1 cellular context compared by ENCODE assay signal in the genomic region with DNA sequence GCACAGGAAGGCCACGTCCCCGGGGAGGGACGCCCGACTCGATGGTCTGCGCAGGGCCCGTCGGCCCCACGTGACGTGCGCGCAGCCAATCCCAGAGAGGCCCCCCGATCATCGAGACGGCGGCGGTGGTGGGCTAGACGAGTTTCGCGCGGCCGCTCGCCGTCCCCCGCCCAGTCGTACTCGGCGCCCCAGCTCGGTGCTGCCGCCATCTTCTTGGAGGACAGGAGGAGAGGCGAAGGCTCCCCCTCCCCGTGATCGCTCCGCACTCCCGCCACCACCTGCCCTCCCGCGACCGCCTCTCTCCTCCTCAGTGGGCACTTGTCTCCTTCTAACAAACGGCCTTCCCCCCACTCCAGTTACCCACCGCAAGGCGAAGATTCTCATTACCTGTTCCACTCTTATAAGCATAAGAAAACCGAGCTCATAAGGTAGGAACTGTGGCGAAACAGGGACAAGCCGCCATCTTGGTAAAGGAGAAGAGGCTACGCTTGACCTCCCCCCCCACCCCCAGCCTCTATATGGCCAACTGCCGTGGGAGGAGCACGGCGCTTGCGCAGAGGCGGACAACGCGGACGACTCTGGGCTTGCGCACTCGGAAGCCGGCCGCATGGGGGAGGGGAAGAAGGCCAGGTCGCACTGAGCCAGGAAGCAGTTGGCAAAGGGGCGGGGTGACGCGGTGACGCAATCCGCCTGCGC.
A peak's percentile ranks its signal among the peaks of the same experiment; 100 is the strongest.
TF ChIP-seq lines count a peak whose summit lies in the region.

A gene with protein sequence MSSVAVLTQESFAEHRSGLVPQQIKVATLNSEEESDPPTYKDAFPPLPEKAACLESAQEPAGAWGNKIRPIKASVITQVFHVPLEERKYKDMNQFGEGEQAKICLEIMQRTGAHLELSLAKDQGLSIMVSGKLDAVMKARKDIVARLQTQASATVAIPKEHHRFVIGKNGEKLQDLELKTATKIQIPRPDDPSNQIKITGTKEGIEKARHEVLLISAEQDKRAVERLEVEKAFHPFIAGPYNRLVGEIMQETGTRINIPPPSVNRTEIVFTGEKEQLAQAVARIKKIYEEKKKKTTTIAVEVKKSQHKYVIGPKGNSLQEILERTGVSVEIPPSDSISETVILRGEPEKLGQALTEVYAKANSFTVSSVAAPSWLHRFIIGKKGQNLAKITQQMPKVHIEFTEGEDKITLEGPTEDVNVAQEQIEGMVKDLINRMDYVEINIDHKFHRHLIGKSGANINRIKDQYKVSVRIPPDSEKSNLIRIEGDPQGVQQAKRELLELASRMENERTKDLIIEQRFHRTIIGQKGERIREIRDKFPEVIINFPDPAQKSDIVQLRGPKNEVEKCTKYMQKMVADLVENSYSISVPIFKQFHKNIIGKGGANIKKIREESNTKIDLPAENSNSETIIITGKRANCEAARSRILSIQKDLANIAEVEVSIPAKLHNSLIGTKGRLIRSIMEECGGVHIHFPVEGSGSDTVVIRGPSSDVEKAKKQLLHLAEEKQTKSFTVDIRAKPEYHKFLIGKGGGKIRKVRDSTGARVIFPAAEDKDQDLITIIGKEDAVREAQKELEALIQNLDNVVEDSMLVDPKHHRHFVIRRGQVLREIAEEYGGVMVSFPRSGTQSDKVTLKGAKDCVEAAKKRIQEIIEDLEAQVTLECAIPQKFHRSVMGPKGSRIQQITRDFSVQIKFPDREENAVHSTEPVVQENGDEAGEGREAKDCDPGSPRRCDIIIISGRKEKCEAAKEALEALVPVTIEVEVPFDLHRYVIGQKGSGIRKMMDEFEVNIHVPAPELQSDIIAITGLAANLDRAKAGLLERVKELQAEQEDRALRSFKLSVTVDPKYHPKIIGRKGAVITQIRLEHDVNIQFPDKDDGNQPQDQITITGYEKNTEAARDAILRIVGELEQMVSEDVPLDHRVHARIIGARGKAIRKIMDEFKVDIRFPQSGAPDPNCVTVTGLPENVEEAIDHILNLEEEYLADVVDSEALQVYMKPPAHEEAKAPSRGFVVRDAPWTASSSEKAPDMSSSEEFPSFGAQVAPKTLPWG (N-terminal part only) (minus strand): TSS at position 490 of the 696 bp plus-strand sequence. CDS start 48,803 bp downstream, outside the sequence.

TF ChIP-seq in HepG2, 621 proteins besides CTCF, POLR2A, EP300 and RAD21 (continued from another document and continues in another):
- TF ChIP-seq, protein P1, sequence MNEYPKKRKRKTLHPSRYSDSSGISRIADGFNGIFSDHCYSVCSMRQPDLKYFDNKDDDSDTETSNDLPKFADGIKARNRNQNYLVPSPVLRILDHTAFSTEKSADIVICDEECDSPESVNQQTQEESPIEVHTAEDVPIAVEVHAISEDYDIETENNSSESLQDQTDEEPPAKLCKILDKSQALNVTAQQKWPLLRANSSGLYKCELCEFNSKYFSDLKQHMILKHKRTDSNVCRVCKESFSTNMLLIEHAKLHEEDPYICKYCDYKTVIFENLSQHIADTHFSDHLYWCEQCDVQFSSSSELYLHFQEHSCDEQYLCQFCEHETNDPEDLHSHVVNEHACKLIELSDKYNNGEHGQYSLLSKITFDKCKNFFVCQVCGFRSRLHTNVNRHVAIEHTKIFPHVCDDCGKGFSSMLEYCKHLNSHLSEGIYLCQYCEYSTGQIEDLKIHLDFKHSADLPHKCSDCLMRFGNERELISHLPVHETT (CRISPR knock-in tag; conservative IDR thresholded peaks at IDR 0.05) = peak; percentile 87
- TF ChIP-seq, protein P2, sequence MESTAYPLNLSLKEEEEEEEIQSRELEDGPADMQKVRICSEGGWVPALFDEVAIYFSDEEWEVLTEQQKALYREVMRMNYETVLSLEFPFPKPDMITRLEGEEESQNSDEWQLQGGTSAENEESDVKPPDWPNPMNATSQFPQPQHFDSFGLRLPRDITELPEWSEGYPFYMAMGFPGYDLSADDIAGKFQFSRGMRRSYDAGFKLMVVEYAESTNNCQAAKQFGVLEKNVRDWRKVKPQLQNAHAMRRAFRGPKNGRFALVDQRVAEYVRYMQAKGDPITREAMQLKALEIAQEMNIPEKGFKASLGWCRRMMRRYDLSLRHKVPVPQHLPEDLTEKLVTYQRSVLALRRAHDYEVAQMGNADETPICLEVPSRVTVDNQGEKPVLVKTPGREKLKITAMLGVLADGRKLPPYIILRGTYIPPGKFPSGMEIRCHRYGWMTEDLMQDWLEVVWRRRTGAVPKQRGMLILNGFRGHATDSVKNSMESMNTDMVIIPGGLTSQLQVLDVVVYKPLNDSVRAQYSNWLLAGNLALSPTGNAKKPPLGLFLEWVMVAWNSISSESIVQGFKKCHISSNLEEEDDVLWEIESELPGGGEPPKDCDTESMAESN (CRISPR knock-in tag; conservative IDR thresholded peaks at IDR 0.05) = peak; percentile 77
- TF ChIP-seq GATA4 (IDR thresholded peaks at IDR 0.05; ENCODE audit: borderline replicate concordance, low read depth) (no peak; the same call in 1 of the 2 replicates), KDM1A (CRISPR knock-in tag; IDR thresholded peaks at IDR 0.05) (no peak), RARG (CRISPR knock-in tag; IDR thresholded peaks at IDR 0.05; ENCODE audit: low read depth) (peak; percentile 98), ZBTB21 (CRISPR knock-in tag; IDR thresholded peaks at IDR 0.05) (no peak; the same call in 1 of the 2 replicates), XBP1 (CRISPR knock-in tag; IDR thresholded peaks at IDR 0.05) (no peak), ZNF205 (CRISPR knock-in tag; IDR thresholded peaks at IDR 0.05) (peak; percentile 79; the same call in 1 of the 2 replicates), ZBTB3 (CRISPR knock-in tag; IDR thresholded peaks at IDR 0.05; ENCODE audit: borderline replicate concordance, low read depth) (peak; percentile 29; the same call in 1 of the 2 replicates), ZNF615 (CRISPR knock-in tag; IDR thresholded peaks at IDR 0.05; ENCODE audit: borderline replicate concordance) (peak; percentile 92; the same call in 1 of the 2 replicates), ZNF660 (CRISPR knock-in tag; IDR thresholded peaks at IDR 0.05; ENCODE audit: borderline replicate concordance, low read depth) (0 out of 2 replicates have a peak, but pooled peaks have one; percentile 34), EED (CRISPR knock-in tag; IDR thresholded peaks at IDR 0.05) (no peak), ZNF446 (CRISPR knock-in tag; IDR thresholded peaks at IDR 0.05) (peak; percentile 85; the same call in 1 of the 2 replicates), GABPB1 (CRISPR knock-in tag; IDR thresholded peaks at IDR 0.05) (peak; percentile 90), DMAP1 (CRISPR knock-in tag; IDR thresholded peaks at IDR 0.05) (peak; percentile 98), PCBP2 (optimal IDR thresholded peaks at IDR 0.05; ENCODE audit: low read depth, low read length, poor library complexity, severe bottlenecking) (no peak), CBX5 (CRISPR knock-in tag; IDR thresholded peaks at IDR 0.05; ENCODE audit: borderline replicate concordance) (peak; percentile 74)
- TF ChIP-seq, protein P3, sequence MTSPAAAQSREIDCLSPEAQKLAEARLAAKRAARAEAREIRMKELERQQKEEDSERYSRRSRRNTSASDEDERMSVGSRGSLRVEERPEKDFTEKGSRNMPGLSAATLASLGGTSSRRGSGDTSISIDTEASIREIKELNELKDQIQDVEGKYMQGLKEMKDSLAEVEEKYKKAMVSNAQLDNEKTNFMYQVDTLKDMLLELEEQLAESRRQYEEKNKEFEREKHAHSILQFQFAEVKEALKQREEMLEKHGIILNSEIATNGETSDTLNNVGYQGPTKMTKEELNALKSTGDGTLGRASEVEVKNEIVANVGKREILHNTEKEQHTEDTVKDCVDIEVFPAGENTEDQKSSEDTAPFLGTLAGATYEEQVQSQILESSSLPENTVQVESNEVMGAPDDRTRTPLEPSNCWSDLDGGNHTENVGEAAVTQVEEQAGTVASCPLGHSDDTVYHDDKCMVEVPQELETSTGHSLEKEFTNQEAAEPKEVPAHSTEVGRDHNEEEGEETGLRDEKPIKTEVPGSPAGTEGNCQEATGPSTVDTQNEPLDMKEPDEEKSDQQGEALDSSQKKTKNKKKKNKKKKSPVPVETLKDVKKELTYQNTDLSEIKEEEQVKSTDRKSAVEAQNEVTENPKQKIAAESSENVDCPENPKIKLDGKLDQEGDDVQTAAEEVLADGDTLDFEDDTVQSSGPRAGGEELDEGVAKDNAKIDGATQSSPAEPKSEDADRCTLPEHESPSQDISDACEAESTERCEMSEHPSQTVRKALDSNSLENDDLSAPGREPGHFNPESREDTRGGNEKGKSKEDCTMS (CRISPR knock-in tag; conservative IDR thresholded peaks at IDR 0.05) = no peak
- TF ChIP-seq, protein P4, sequence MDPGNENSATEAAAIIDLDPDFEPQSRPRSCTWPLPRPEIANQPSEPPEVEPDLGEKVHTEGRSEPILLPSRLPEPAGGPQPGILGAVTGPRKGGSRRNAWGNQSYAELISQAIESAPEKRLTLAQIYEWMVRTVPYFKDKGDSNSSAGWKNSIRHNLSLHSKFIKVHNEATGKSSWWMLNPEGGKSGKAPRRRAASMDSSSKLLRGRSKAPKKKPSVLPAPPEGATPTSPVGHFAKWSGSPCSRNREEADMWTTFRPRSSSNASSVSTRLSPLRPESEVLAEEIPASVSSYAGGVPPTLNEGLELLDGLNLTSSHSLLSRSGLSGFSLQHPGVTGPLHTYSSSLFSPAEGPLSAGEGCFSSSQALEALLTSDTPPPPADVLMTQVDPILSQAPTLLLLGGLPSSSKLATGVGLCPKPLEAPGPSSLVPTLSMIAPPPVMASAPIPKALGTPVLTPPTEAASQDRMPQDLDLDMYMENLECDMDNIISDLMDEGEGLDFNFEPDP (CRISPR knock-in tag; conservative IDR thresholded peaks at IDR 0.05) = no peak
- TF ChIP-seq, protein P5, sequence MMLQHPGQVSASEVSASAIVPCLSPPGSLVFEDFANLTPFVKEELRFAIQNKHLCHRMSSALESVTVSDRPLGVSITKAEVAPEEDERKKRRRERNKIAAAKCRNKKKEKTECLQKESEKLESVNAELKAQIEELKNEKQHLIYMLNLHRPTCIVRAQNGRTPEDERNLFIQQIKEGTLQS (CRISPR knock-in tag; IDR thresholded peaks at IDR 0.05) = peak; percentile 59
- TF ChIP-seq, protein P6, sequence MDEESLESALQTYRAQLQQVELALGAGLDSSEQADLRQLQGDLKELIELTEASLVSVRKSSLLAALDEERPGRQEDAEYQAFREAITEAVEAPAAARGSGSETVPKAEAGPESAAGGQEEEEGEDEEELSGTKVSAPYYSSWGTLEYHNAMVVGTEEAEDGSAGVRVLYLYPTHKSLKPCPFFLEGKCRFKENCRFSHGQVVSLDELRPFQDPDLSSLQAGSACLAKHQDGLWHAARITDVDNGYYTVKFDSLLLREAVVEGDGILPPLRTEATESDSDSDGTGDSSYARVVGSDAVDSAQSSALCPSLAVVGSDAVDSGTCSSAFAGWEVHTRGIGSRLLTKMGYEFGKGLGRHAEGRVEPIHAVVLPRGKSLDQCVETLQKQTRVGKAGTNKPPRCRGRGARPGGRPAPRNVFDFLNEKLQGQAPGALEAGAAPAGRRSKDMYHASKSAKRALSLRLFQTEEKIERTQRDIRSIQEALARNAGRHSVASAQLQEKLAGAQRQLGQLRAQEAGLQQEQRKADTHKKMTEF (CRISPR knock-in tag; IDR thresholded peaks at IDR 0.05) = peak; percentile 98
- TF ChIP-seq, protein P7, sequence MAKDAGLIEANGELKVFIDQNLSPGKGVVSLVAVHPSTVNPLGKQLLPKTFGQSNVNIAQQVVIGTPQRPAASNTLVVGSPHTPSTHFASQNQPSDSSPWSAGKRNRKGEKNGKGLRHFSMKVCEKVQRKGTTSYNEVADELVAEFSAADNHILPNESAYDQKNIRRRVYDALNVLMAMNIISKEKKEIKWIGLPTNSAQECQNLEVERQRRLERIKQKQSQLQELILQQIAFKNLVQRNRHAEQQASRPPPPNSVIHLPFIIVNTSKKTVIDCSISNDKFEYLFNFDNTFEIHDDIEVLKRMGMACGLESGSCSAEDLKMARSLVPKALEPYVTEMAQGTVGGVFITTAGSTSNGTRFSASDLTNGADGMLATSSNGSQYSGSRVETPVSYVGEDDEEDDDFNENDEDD (CRISPR knock-in tag; IDR thresholded peaks at IDR 0.05; ENCODE audit: borderline replicate concordance) = peak; percentile 90; the same call in 1 of the 2 replicates
- TF ChIP-seq, protein P8, sequence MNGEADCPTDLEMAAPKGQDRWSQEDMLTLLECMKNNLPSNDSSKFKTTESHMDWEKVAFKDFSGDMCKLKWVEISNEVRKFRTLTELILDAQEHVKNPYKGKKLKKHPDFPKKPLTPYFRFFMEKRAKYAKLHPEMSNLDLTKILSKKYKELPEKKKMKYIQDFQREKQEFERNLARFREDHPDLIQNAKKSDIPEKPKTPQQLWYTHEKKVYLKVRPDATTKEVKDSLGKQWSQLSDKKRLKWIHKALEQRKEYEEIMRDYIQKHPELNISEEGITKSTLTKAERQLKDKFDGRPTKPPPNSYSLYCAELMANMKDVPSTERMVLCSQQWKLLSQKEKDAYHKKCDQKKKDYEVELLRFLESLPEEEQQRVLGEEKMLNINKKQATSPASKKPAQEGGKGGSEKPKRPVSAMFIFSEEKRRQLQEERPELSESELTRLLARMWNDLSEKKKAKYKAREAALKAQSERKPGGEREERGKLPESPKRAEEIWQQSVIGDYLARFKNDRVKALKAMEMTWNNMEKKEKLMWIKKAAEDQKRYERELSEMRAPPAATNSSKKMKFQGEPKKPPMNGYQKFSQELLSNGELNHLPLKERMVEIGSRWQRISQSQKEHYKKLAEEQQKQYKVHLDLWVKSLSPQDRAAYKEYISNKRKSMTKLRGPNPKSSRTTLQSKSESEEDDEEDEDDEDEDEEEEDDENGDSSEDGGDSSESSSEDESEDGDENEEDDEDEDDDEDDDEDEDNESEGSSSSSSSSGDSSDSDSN (CRISPR knock-in tag; IDR thresholded peaks at IDR 0.05) = peak; percentile 51; the same call in 1 of the 2 replicates
- TF ChIP-seq, protein P9, sequence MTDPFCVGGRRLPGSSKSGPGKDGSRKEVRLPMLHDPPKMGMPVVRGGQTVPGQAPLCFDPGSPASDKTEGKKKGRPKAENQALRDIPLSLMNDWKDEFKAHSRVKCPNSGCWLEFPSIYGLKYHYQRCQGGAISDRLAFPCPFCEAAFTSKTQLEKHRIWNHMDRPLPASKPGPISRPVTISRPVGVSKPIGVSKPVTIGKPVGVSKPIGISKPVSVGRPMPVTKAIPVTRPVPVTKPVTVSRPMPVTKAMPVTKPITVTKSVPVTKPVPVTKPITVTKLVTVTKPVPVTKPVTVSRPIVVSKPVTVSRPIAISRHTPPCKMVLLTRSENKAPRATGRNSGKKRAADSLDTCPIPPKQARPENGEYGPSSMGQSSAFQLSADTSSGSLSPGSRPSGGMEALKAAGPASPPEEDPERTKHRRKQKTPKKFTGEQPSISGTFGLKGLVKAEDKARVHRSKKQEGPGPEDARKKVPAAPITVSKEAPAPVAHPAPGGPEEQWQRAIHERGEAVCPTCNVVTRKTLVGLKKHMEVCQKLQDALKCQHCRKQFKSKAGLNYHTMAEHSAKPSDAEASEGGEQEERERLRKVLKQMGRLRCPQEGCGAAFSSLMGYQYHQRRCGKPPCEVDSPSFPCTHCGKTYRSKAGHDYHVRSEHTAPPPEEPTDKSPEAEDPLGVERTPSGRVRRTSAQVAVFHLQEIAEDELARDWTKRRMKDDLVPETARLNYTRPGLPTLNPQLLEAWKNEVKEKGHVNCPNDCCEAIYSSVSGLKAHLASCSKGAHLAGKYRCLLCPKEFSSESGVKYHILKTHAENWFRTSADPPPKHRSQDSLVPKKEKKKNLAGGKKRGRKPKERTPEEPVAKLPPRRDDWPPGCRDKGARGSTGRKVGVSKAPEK (CRISPR knock-in tag; IDR thresholded peaks at IDR 0.05; ENCODE audit: borderline replicate concordance) = no peak; the same call in 1 of the 2 replicates
- TF ChIP-seq, protein P10, sequence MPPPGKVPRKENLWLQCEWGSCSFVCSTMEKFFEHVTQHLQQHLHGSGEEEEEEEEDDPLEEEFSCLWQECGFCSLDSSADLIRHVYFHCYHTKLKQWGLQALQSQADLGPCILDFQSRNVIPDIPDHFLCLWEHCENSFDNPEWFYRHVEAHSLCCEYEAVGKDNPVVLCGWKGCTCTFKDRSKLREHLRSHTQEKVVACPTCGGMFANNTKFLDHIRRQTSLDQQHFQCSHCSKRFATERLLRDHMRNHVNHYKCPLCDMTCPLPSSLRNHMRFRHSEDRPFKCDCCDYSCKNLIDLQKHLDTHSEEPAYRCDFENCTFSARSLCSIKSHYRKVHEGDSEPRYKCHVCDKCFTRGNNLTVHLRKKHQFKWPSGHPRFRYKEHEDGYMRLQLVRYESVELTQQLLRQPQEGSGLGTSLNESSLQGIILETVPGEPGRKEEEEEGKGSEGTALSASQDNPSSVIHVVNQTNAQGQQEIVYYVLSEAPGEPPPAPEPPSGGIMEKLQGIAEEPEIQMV (CRISPR knock-in tag; IDR thresholded peaks at IDR 0.05; ENCODE audit: low read depth) = 0 out of 2 replicates have a peak, but pooled peaks have one; percentile 18
